8 cellular contexts compared by ENCODE assay signal in the genomic region with DNA sequence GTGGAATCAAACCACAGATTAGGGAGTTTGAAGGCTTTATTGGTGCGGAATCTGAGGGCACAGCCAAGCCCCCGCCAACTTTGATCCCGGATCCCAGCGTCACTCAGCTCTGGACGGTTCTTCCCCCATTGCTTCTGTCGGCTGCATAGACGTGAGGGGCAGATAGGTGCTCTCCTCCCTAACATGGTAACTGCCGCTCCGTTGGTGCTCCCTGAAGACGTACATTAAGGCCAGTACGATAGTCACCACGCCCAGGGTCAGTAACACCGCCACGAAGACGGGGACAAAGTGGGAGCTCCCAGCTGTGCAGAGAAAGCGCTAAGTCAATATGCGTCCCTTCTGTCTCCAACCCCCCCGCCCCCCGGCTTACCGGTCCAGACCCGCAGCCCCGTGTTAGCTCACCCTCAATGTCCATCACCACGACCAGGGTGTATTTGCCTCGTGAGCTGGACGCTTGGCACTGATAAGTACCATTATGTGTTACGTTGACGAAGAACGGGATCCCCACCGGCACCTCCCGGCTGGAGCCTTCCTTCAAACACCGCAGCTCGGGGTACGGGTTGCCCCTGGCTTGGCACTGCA. TPM values are rescaled to one million over a fixed set of nuclear protein-coding genes. Genes with fewer than 3 reads are reported as not detected.
DNase-seq lines count a peak whose midpoint lies in the region; ATAC-seq and TF ChIP-seq lines count a peak whose summit lies in the region.

No MANE protein-coding gene starts in this region.

- TF ChIP-seq CTCF in AG04449 (IDR thresholded peaks at IDR 0.05; ENCODE audit: insufficient read depth, low read length, missing control alignments) (no peak), suprapubic skin (IDR thresholded peaks at IDR 0.05) (no peak)

- H3K9me3 ChIP-seq in suprapubic skin, result no peaks in the 10 kb centered on the region

- H3K27me3 ChIP-seq in suprapubic skin, result no peaks in the 10 kb centered on the region

- H3K27ac ChIP-seq in suprapubic skin, result peak overlapping the region; percentile 86

- peaks cover 17% of the 10 kb centered on the region for H3K36me3 ChIP-seq in suprapubic skin

- TF ChIP-seq POLR2A in suprapubic skin (IDR thresholded peaks at IDR 0.05), result no peak

- H3K9me3 Mint-ChIP-seq in activated naive CD4-positive, alpha-beta T cell treated with anti-CD3 and anti-CD28 coated beads, Interleukin-2, amount 50 U/mL, for 72 hours, result no peaks in the 10 kb centered on the region

- H3K4me3 ChIP-seq in AG04449 (ENCODE audit: low read depth, low read length) (peak overlapping the region; percentile 87), suprapubic skin (peak overlapping the region; percentile 85)

- TF ChIP-seq EP300 in suprapubic skin (IDR thresholded peaks at IDR 0.05), result no peak

- DNase-seq in AG04449 (ENCODE audit: low read depth, low spot score) (no peak), H4 (ENCODE audit: low spot score) (peak; percentile 37), iris pigment epithelial cell (ENCODE audit: low read depth) (peak; percentile 18), suprapubic skin (ENCODE audit: low spot score in 2 of 2) (no peak), GM03348 (ENCODE audit: low spot score) (no peak), NCI-H2227 treated with DMSO at 0.1 percent for 48 hours (lab: John Stamatoyannopoulos, UW) (no peak)
- DNase-seq in activated naive CD4-positive, alpha-beta T cell treated with anti-CD3 and anti-CD28 coated beads, Interleukin-2, amount 50 U/mL, for 72 hours (ENCODE audit: low spot score in 2 of 2), result no peak
- DNase-seq in activated effector memory CD4-positive, alpha-beta T cell treated with anti-CD3 and anti-CD28 coated beads, Interleukin-2, amount 50 U/mL, for 16 hours, result no peak

- peak in 1 of 2 donors; percentile 8 for ATAC-seq in activated naive CD4-positive, alpha-beta T cell treated with anti-CD3 and anti-CD28 coated beads, Interleukin-2, amount 50 U/mL, for 72 hours

- POLR2A ChIA-PET in AG04449 (lab: Yijun Ruan, JAX), result interaction anchor here (0.6 to 2.3 kb wide), 9 partner anchors 9 to 90 kb away, joined by 3 to 10 read pairs (median 4); partner anchors contain the start of genes ICAM1 and ICAM5

- peak overlapping the region; percentile 95 to 96 for H3K27ac Mint-ChIP-seq in activated naive CD4-positive, alpha-beta T cell treated with anti-CD3 and anti-CD28 coated beads, Interleukin-2, amount 50 U/mL, for 72 hours

- under 1% methylated on average over 17 of the region's 33 CpGs for WGBS in suprapubic skin

- CTCF ChIA-PET in AG04449 (lab: Yijun Ruan, JAX), result interaction anchor here (0.7 to 4.4 kb wide), 11 partner anchors 9 to 237 kb away, joined by 3 to 24 read pairs (median 5); partner anchors contain the start of gene ICAM1

- H3K36me3 Mint-ChIP-seq in activated naive CD4-positive, alpha-beta T cell treated with anti-CD3 and anti-CD28 coated beads, Interleukin-2, amount 50 U/mL, for 72 hours, result peaks cover 30 to 32% of the 10 kb centered on the region in 2 donors

- peaks cover 31% of the 10 kb centered on the region for H3K4me1 ChIP-seq in suprapubic skin

RNA-seq across cellular contexts. Expression of gene RAVER1, which starts 0.5 kb away (rescaled TPM):
- total RNA-seq in H4 (2014; rRNA removed; shearing (Covaris generic)), result 7.1 and 8.2 TPM in 2 replicates
- 100 to 1,000 TPM in 1 of 2 donors, 10 to 100 TPM in 1; 52.5 to 101 TPM for total RNA-seq in activated naive CD4-positive, alpha-beta T cell treated with anti-CD3 and anti-CD28 coated beads, Interleukin-2, amount 50 U/mL, for 72 hours
- total RNA-seq in suprapubic skin, result 10 to 100 TPM; 18.4 to 27.8 (median 24.8) TPM

RNA-seq across cellular contexts. Expression of gene ICAM3, which starts 5.6 kb away (rescaled TPM):
- 7.3 and 11.2 TPM in 2 replicates for total RNA-seq in H4 (2014; rRNA removed; shearing (Covaris generic))
- 100 to 1,000 TPM; 143 to 145 TPM for total RNA-seq in activated naive CD4-positive, alpha-beta T cell treated with anti-CD3 and anti-CD28 coated beads, Interleukin-2, amount 50 U/mL, for 72 hours
- total RNA-seq in suprapubic skin, result 1 to 10 TPM; 3.1 to 4.5 (median 3.8) TPM

RNA-seq across cellular contexts. Expression of gene FDX2, which starts 18.0 kb away (rescaled TPM):
- total RNA-seq in H4 (2014; rRNA removed; shearing (Covaris generic)), result 23.6 and 40.0 TPM in 2 replicates
- total RNA-seq in activated naive CD4-positive, alpha-beta T cell treated with anti-CD3 and anti-CD28 coated beads, Interleukin-2, amount 50 U/mL, for 72 hours, result 10 to 100 TPM in 1 of 2 donors, 1 to 10 TPM in 1; 8.1 to 16.7 TPM
- total RNA-seq in suprapubic skin, result 10 to 100 TPM in 3 of 4 donors, 1 to 10 TPM in 1; 7.9 to 19.0 (median 14.5) TPM

RNA-seq across cellular contexts. Expression of gene ZGLP1, which starts 24.2 kb away (rescaled TPM):
- 0.18 and 1.8 TPM in 2 replicates for total RNA-seq in H4 (2014; rRNA removed; shearing (Covaris generic))
- total RNA-seq in activated naive CD4-positive, alpha-beta T cell treated with anti-CD3 and anti-CD28 coated beads, Interleukin-2, amount 50 U/mL, for 72 hours, result 1 to 10 TPM; 2.2 to 3.7 TPM
- total RNA-seq in suprapubic skin, result 1 to 10 TPM; 1.4 to 7.2 (median 2.9) TPM

RNA-seq across cellular contexts. Expression of gene ICAM5, which starts 44.1 kb away (rescaled TPM):
- 0.87 and 1.5 TPM in 2 replicates for total RNA-seq in H4 (2014; rRNA removed; shearing (Covaris generic))
- total RNA-seq in activated naive CD4-positive, alpha-beta T cell treated with anti-CD3 and anti-CD28 coated beads, Interleukin-2, amount 50 U/mL, for 72 hours, result 1 to 10 TPM in 1 of 2 donors, under 1 TPM in 1; 0.39 to 2.0 TPM
- total RNA-seq in suprapubic skin, result under 1 TPM in 3 of 4 donors, not detected in 1; 0.21 to 0.97 (median 0.62) TPM

Comparison
In these comparisons a context has a peak if more than half of its experiments do, and no peak if none do; other contexts are left out.
1. DNase-seq: peak in H4 (single experiment) and iris pigment epithelial cell (single experiment); none in AG04449 (single experiment), activated naive CD4-positive, alpha-beta T cell treated with anti-CD3 and anti-CD28 coated beads, Interleukin-2, amount 50 U/mL, for 72 hours (0 of 2), suprapubic skin (0 of 2), activated effector memory CD4-positive, alpha-beta T cell treated with anti-CD3 and anti-CD28 coated beads, Interleukin-2, amount 50 U/mL, for 16 hours (single experiment), GM03348 (single experiment) and NCI-H2227 treated with DMSO at 0.1 percent for 48 hours (single experiment).
2. RNA of gene ICAM3, which starts 5.6 kb away (total RNA-seq): 143 to 145 TPM in activated naive CD4-positive, alpha-beta T cell treated with anti-CD3 and anti-CD28 coated beads, Interleukin-2, amount 50 U/mL, for 72 hours; 7.3 to 11.2 TPM in H4 and 3.1 to 4.5 TPM in suprapubic skin; every median in the first group is over 10 times any median in the second.